In genomic region chr19:55578761-55579747, GRCh38 we compare ENCODE assay signal across 6 cellular contexts. TPM values are rescaled to one million over a fixed set of nuclear protein-coding genes. Genes with fewer than 3 reads are reported as not detected.
DNase-seq lines count a peak whose midpoint lies in the region; ATAC-seq and TF ChIP-seq lines count a peak whose summit lies in the region.

No MANE protein-coding gene starts in this region.

- no peaks in the 10 kb centered on the region for H3K9me3 ChIP-seq in CD4-positive, alpha-beta T cell (ENCODE audit: control insufficient read depth, low read length)

- DNase-seq in CD4-positive, alpha-beta T cell: no peak
- no peak for DNase-seq in activated B cell treated with CpG ODN at 0.5 μM for 24 hours
- DNase-seq in memory B cell (ENCODE audit: low spot score in 2 of 2): no peak
- no peak for DNase-seq in NCI-H526 treated with DMSO at 0.1 percent for 48 hours (lab: John Stamatoyannopoulos, UW)
- DNase-seq in stimulated activated CD4-positive, alpha-beta T cell treated with anti-CD3 and anti-CD28 coated beads, Interleukin-4, amount 100 ng/mL, for 4 hours: no peak

- no peaks in the 10 kb centered on the region for H3K9me3 Mint-ChIP-seq in CD4-positive, alpha-beta T cell
- H3K9me3 Mint-ChIP-seq in activated B cell treated with CpG ODN at 0.5 μM for 24 hours (no peaks in the 10 kb centered on the region), memory B cell (no peaks in the 10 kb centered on the region)

- H3K27me3 Mint-ChIP-seq in CD4-positive, alpha-beta T cell: no peaks in the 10 kb centered on the region
- H3K27me3 Mint-ChIP-seq in activated B cell treated with CpG ODN at 0.5 μM for 24 hours (no peaks in the 10 kb centered on the region), memory B cell (no peaks in the 10 kb centered on the region)

- H3K4me1 Mint-ChIP-seq in CD4-positive, alpha-beta T cell (ENCODE audit: low read depth): peaks cover 24% of the 10 kb centered on the region
- H3K4me1 Mint-ChIP-seq in activated B cell treated with CpG ODN at 0.5 μM for 24 hours (peaks cover 20% of the 10 kb centered on the region), memory B cell (peaks cover 18% of the 10 kb centered on the region)

- POLR2A ChIA-PET in CD4-positive, alpha-beta T cell (lab: Charles Lee): no interaction called here
- POLR2A ChIA-PET in activated B cell treated with CpG ODN at 0.5 μM for 24 hours (lab: Charles Lee): no interaction called here

- intact Hi-C loops in CD4-positive, alpha-beta T cell (cut with DNase I, micrococcal nuclease): no loop called here
- intact Hi-C loops in activated B cell treated with CpG ODN at 0.5 μM for 24 hours (cut with micrococcal nuclease): no loop called here

- CTCF ChIA-PET in CD4-positive, alpha-beta T cell (lab: Charles Lee): no interaction called here
- CTCF ChIA-PET in activated B cell treated with CpG ODN at 0.5 μM for 24 hours (lab: Charles Lee): no interaction called here

- peaks cover 21% of the 10 kb centered on the region for H3K36me3 Mint-ChIP-seq in CD4-positive, alpha-beta T cell (ENCODE audit: low read depth)
- H3K36me3 Mint-ChIP-seq in activated B cell treated with CpG ODN at 0.5 μM for 24 hours (ENCODE audit: low read depth) (peaks cover 17% of the 10 kb centered on the region), memory B cell (peaks cover 8% of the 10 kb centered on the region)

- H3K27ac Mint-ChIP-seq in CD4-positive, alpha-beta T cell: peak overlapping the region; percentile 86
- H3K27ac Mint-ChIP-seq in activated B cell treated with CpG ODN at 0.5 μM for 24 hours: peak overlapping the region; percentile 75
- peak overlapping the region; percentile 88 for H3K27ac Mint-ChIP-seq in memory B cell

- H3K27me3 ChIP-seq in CD4-positive, alpha-beta T cell (ENCODE audit: control insufficient read depth, insufficient read depth, low read length): no peaks in the 10 kb centered on the region

- H3K27ac ChIP-seq in CD4-positive, alpha-beta T cell (ENCODE audit: low read depth, low read length): peak overlapping the region; percentile 39

- TF ChIP-seq CTCF in CD4-positive, alpha-beta T cell (IDR thresholded peaks at IDR 0.05): no peak
- no peak for TF ChIP-seq CTCF in activated B cell treated with CpG ODN at 0.5 μM for 24 hours (IDR thresholded peaks at IDR 0.05)

- peak overlapping the region; percentile 89 for H3K4me3 Mint-ChIP-seq in CD4-positive, alpha-beta T cell
- H3K4me3 Mint-ChIP-seq in activated B cell treated with CpG ODN at 0.5 μM for 24 hours: peak overlapping the region; percentile 84
- peak overlapping the region; percentile 85 for H3K4me3 Mint-ChIP-seq in memory B cell

- ATAC-seq in CD4-positive, alpha-beta T cell (ENCODE audit: poor library complexity): no peak
- no peak for ATAC-seq in activated B cell treated with CpG ODN at 0.5 μM for 24 hours (ENCODE audit: low read depth)
- ATAC-seq in memory B cell (ENCODE audit: low read depth): no peak
- no peak for ATAC-seq in HG03135 (IDR thresholded peaks at IDR 0.05; ENCODE audit: unreplicated experiment)

RNA-seq across cellular contexts. Expression of gene ZNF579, which starts 1.6 kb away (rescaled TPM):
- 1 to 10 TPM; 6.7 to 7.1 TPM for total RNA-seq in CD4-positive, alpha-beta T cell
- 10.3 and 10.9 TPM in 2 replicates for total RNA-seq in activated B cell treated with CpG ODN at 0.5 μM for 24 hours

RNA-seq across cellular contexts. Expression of gene FIZ1, which starts 20.3 kb away (rescaled TPM):
- 1 to 10 TPM; 5.5 to 7.3 TPM for total RNA-seq in CD4-positive, alpha-beta T cell
- total RNA-seq in activated B cell treated with CpG ODN at 0.5 μM for 24 hours: 17.5 and 21.2 TPM in 2 replicates

RNA-seq across cellular contexts. Expression of gene ZNF524, which starts 21.0 kb away (rescaled TPM):
- 10 to 100 TPM in 1 of 2 experiments, 1 to 10 TPM in 1; 9.6 to 10.3 TPM for total RNA-seq in CD4-positive, alpha-beta T cell
- total RNA-seq in activated B cell treated with CpG ODN at 0.5 μM for 24 hours: 12.6 and 16.1 TPM in 2 replicates

RNA-seq across cellular contexts. Expression of gene ZNF865, which starts 26.4 kb away (rescaled TPM):
- total RNA-seq in CD4-positive, alpha-beta T cell: 10 to 100 TPM; 12.0 to 12.9 TPM
- 17.2 and 18.9 TPM in 2 replicates for total RNA-seq in activated B cell treated with CpG ODN at 0.5 μM for 24 hours

RNA-seq across cellular contexts. Expression of gene SBK3, which starts 33.7 kb away (rescaled TPM):
- not detected for total RNA-seq in CD4-positive, alpha-beta T cell
- not detected in 2 replicates for total RNA-seq in activated B cell treated with CpG ODN at 0.5 μM for 24 hours
